1 cellular context compared by ENCODE assay signal in the genomic region with DNA sequence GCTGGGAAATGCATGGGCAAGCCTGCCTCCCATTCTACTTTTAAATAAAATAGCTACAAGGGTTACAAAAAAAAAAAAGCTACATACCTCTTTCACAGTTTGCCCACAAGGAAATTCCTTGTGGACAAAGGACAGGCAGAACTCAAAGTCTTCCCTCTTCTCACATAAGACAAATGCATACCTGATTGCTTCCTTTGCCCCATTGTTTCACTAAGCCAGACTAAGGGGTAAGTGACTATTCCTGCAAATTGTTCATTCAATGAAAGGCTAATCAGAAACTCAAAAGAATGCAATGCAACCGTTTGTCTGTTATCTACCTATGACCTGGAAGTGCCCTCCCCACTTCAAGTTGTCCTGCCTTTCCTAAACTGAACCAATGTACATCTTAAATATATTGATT.
TF ChIP-seq lines count a peak whose summit lies in the region.

No MANE protein-coding gene starts in this region.

TF ChIP-seq in H1, 55 proteins besides CTCF, POLR2A, EP300 and RAD21:
- TF ChIP-seq RBBP5 (IDR thresholded peaks at IDR 0.05; ENCODE audit: borderline replicate concordance, low read depth, low read length), result no peak
- TF ChIP-seq SAP30 (IDR thresholded peaks at IDR 0.05; ENCODE audit: insufficient read depth, insufficient replicate concordance, low read length), result no peak
- TF ChIP-seq EGR1 (IDR thresholded peaks at IDR 0.05; ENCODE audit: borderline replicate concordance, low read depth, low read length), result no peak
- no peak for TF ChIP-seq SRF (IDR thresholded peaks at IDR 0.05; ENCODE audit: low read depth, low read length)
- TF ChIP-seq ASH2L (IDR thresholded peaks at IDR 0.05; ENCODE audit: low read length), result no peak
- TF ChIP-seq CTBP2 (IDR thresholded peaks at IDR 0.05; ENCODE audit: borderline replicate concordance, insufficient read depth, insufficient read length, low read length), result no peak
